In the genomic region with DNA sequence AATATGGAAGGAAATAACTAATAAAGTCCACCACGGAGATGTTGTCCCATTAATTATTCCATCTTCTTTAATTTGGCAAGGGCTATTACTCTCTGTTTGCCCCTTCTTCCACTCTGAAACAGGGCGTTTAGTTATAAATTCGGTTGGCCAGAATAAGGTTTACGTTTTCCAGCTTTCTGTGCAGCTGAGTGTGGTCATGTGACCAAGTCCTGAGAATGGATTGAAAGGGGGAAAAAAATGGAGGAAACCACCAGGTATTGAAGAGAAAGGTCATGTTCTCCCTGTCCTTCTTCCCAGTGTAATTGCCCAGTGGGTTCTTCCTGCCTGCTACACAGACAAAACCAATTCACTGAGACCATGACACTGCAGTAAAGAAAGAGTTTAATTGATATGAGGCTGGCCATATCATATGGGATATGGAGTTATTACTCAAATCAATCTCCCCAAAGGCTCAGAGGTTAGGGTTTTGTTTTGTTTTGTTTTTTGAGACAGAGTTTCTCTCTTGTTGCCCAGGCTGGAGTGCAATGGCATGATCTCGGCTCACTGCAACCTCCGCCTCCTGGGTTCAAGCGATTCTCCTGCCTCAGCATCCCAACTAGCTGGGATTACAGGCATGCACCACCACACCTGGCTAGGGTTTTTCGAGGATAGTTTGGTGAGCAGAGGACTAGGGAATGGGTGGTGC, we compare ENCODE assay signal across 2 cellular contexts.
TF ChIP-seq lines count a peak whose summit lies in the region.

No MANE protein-coding gene starts in this region.

TF ChIP-seq in HEK293, 187 proteins besides CTCF, POLR2A, EP300 and RAD21:
- TF ChIP-seq, protein P1, sequence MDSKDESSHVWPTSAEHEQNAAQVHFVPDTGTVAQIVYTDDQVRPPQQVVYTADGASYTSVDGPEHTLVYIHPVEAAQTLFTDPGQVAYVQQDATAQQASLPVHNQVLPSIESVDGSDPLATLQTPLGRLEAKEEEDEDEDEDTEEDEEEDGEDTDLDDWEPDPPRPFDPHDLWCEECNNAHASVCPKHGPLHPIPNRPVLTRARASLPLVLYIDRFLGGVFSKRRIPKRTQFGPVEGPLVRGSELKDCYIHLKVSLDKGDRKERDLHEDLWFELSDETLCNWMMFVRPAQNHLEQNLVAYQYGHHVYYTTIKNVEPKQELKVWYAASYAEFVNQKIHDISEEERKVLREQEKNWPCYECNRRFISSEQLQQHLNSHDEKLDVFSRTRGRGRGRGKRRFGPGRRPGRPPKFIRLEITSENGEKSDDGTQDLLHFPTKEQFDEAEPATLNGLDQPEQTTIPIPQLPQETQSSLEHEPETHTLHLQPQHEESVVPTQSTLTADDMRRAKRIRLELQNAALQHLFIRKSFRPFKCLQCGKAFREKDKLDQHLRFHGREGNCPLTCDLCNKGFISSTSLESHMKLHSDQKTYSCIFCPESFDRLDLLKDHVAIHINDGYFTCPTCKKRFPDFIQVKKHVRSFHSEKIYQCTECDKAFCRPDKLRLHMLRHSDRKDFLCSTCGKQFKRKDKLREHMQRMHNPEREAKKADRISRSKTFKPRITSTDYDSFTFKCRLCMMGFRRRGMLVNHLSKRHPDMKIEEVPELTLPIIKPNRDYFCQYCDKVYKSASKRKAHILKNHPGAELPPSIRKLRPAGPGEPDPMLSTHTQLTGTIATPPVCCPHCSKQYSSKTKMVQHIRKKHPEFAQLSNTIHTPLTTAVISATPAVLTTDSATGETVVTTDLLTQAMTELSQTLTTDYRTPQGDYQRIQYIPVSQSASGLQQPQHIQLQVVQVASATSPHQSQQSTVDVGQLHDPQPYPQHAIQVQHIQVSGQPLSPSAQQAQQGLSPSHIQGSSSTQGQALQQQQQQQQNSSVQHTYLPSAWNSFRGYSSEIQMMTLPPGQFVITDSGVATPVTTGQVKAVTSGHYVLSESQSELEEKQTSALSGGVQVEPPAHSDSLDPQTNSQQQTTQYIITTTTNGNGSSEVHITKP (tag by site-specific recombination; IDR thresholded peaks at IDR 0.05): peak; percentile 26; the same call in 1 of the 2 replicates
- TF ChIP-seq SALL2 (tag by site-specific recombination; IDR thresholded peaks at IDR 0.05; ENCODE audit: borderline replicate concordance): no peak

TF ChIP-seq in K562, 482 proteins besides CTCF, POLR2A, EP300 and RAD21 (continues in another document):
- TF ChIP-seq ZNF124 (CRISPR knock-in tag; IDR thresholded peaks at IDR 0.05) (no peak), HIVEP1 (CRISPR knock-in tag; IDR thresholded peaks at IDR 0.05) (0 out of 2 replicates have a peak, but pooled peaks have one; percentile 36), ZNF316 (IDR thresholded peaks at IDR 0.05) (peak; percentile 43), SMARCA4 (IDR thresholded peaks at IDR 0.05) (no peak), RAD51 (IDR thresholded peaks at IDR 0.05; ENCODE audit: borderline replicate concordance, low read depth) (peak; percentile 67; the same call in 1 of the 2 replicates), CAMTA2 (CRISPR knock-in tag; conservative IDR thresholded peaks at IDR 0.05) (no peak), TCF7 (IDR thresholded peaks at IDR 0.05; ENCODE audit: borderline replicate concordance) (no peak), GATAD2A (IDR thresholded peaks at IDR 0.05) (0 out of 2 replicates have a peak, but pooled peaks have one; percentile 14), RBFOX2 (IDR thresholded peaks at IDR 0.05; ENCODE audit: low read depth, low read length) (no peak), SMARCA5 (IDR thresholded peaks at IDR 0.05) (peak; percentile 86), HDAC3 (IDR thresholded peaks at IDR 0.05; ENCODE audit: borderline replicate concordance, partially characterized antibody) (no peak), LEF1 (IDR thresholded peaks at IDR 0.05) (no peak), ZNF668 (CRISPR knock-in tag; IDR thresholded peaks at IDR 0.05) (no peak), NFE2 (IDR thresholded peaks at IDR 0.05; ENCODE audit: low read depth) (0 out of 2 replicates have a peak, but pooled peaks have one; percentile 53), ZNF766 (CRISPR knock-in tag; conservative IDR thresholded peaks at IDR 0.05) (0 out of 2 replicates have a peak, but pooled peaks have one; percentile 7), ZNF175 (CRISPR knock-in tag; IDR thresholded peaks at IDR 0.05; ENCODE audit: low read depth) (peak; percentile 18; the same call in 1 of the 2 replicates), GATA2 (CRISPR knock-in tag; IDR thresholded peaks at IDR 0.05) (no peak), CREM (IDR thresholded peaks at IDR 0.05; ENCODE audit: low read depth) (no peak), NRF1 (conservative IDR thresholded peaks at IDR 0.05 in 1 of 2, IDR thresholded peaks at IDR 0.05 in 1 of 2) (no peak), TEAD1 (CRISPR knock-in tag; IDR thresholded peaks at IDR 0.05) (0 out of 4 replicates have a peak, but pooled peaks of 1 of the 2 experiments have one; percentile 41), NR2C1 (IDR thresholded peaks at IDR 0.05) (no peak), NR2C1 (tag; IDR thresholded peaks at IDR 0.05) (no peak), SLC30A9 (CRISPR knock-in tag; IDR thresholded peaks at IDR 0.05) (no peak)
- TF ChIP-seq, protein P2, sequence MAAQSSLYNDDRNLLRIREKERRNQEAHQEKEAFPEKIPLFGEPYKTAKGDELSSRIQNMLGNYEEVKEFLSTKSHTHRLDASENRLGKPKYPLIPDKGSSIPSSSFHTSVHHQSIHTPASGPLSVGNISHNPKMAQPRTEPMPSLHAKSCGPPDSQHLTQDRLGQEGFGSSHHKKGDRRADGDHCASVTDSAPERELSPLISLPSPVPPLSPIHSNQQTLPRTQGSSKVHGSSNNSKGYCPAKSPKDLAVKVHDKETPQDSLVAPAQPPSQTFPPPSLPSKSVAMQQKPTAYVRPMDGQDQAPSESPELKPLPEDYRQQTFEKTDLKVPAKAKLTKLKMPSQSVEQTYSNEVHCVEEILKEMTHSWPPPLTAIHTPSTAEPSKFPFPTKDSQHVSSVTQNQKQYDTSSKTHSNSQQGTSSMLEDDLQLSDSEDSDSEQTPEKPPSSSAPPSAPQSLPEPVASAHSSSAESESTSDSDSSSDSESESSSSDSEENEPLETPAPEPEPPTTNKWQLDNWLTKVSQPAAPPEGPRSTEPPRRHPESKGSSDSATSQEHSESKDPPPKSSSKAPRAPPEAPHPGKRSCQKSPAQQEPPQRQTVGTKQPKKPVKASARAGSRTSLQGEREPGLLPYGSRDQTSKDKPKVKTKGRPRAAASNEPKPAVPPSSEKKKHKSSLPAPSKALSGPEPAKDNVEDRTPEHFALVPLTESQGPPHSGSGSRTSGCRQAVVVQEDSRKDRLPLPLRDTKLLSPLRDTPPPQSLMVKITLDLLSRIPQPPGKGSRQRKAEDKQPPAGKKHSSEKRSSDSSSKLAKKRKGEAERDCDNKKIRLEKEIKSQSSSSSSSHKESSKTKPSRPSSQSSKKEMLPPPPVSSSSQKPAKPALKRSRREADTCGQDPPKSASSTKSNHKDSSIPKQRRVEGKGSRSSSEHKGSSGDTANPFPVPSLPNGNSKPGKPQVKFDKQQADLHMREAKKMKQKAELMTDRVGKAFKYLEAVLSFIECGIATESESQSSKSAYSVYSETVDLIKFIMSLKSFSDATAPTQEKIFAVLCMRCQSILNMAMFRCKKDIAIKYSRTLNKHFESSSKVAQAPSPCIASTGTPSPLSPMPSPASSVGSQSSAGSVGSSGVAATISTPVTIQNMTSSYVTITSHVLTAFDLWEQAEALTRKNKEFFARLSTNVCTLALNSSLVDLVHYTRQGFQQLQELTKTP (IDR thresholded peaks at IDR 0.05; ENCODE audit: low read depth in 1 of 2, partially characterized antibody in 2 of 2): peak in 1 of 2 experiments; percentile 12
- TF ChIP-seq, protein P3, sequence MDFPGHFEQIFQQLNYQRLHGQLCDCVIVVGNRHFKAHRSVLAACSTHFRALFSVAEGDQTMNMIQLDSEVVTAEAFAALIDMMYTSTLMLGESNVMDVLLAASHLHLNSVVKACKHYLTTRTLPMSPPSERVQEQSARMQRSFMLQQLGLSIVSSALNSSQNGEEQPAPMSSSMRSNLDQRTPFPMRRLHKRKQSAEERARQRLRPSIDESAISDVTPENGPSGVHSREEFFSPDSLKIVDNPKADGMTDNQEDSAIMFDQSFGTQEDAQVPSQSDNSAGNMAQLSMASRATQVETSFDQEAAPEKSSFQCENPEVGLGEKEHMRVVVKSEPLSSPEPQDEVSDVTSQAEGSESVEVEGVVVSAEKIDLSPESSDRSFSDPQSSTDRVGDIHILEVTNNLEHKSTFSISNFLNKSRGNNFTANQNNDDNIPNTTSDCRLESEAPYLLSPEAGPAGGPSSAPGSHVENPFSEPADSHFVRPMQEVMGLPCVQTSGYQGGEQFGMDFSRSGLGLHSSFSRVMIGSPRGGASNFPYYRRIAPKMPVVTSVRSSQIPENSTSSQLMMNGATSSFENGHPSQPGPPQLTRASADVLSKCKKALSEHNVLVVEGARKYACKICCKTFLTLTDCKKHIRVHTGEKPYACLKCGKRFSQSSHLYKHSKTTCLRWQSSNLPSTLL (IDR thresholded peaks at IDR 0.05): 0 out of 2 replicates have a peak, but pooled peaks have one; percentile 35
- TF ChIP-seq, protein P4, sequence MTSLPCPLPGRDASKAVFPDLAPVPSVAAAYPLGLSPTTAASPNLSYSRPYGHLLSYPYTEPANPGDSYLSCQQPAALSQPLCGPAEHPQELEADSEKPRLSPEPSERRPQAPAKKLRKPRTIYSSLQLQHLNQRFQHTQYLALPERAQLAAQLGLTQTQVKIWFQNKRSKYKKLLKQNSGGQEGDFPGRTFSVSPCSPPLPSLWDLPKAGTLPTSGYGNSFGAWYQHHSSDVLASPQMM (CRISPR knock-in tag; IDR thresholded peaks at IDR 0.05): no peak
- TF ChIP-seq, protein P5, sequence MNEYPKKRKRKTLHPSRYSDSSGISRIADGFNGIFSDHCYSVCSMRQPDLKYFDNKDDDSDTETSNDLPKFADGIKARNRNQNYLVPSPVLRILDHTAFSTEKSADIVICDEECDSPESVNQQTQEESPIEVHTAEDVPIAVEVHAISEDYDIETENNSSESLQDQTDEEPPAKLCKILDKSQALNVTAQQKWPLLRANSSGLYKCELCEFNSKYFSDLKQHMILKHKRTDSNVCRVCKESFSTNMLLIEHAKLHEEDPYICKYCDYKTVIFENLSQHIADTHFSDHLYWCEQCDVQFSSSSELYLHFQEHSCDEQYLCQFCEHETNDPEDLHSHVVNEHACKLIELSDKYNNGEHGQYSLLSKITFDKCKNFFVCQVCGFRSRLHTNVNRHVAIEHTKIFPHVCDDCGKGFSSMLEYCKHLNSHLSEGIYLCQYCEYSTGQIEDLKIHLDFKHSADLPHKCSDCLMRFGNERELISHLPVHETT (CRISPR knock-in tag; conservative IDR thresholded peaks at IDR 0.05 in 1 of 2, IDR thresholded peaks at IDR 0.05 in 1 of 2): 0 out of 4 replicates have a peak, but pooled peaks of 1 of the 2 experiments have one; percentile 60
- TF ChIP-seq, protein P6, sequence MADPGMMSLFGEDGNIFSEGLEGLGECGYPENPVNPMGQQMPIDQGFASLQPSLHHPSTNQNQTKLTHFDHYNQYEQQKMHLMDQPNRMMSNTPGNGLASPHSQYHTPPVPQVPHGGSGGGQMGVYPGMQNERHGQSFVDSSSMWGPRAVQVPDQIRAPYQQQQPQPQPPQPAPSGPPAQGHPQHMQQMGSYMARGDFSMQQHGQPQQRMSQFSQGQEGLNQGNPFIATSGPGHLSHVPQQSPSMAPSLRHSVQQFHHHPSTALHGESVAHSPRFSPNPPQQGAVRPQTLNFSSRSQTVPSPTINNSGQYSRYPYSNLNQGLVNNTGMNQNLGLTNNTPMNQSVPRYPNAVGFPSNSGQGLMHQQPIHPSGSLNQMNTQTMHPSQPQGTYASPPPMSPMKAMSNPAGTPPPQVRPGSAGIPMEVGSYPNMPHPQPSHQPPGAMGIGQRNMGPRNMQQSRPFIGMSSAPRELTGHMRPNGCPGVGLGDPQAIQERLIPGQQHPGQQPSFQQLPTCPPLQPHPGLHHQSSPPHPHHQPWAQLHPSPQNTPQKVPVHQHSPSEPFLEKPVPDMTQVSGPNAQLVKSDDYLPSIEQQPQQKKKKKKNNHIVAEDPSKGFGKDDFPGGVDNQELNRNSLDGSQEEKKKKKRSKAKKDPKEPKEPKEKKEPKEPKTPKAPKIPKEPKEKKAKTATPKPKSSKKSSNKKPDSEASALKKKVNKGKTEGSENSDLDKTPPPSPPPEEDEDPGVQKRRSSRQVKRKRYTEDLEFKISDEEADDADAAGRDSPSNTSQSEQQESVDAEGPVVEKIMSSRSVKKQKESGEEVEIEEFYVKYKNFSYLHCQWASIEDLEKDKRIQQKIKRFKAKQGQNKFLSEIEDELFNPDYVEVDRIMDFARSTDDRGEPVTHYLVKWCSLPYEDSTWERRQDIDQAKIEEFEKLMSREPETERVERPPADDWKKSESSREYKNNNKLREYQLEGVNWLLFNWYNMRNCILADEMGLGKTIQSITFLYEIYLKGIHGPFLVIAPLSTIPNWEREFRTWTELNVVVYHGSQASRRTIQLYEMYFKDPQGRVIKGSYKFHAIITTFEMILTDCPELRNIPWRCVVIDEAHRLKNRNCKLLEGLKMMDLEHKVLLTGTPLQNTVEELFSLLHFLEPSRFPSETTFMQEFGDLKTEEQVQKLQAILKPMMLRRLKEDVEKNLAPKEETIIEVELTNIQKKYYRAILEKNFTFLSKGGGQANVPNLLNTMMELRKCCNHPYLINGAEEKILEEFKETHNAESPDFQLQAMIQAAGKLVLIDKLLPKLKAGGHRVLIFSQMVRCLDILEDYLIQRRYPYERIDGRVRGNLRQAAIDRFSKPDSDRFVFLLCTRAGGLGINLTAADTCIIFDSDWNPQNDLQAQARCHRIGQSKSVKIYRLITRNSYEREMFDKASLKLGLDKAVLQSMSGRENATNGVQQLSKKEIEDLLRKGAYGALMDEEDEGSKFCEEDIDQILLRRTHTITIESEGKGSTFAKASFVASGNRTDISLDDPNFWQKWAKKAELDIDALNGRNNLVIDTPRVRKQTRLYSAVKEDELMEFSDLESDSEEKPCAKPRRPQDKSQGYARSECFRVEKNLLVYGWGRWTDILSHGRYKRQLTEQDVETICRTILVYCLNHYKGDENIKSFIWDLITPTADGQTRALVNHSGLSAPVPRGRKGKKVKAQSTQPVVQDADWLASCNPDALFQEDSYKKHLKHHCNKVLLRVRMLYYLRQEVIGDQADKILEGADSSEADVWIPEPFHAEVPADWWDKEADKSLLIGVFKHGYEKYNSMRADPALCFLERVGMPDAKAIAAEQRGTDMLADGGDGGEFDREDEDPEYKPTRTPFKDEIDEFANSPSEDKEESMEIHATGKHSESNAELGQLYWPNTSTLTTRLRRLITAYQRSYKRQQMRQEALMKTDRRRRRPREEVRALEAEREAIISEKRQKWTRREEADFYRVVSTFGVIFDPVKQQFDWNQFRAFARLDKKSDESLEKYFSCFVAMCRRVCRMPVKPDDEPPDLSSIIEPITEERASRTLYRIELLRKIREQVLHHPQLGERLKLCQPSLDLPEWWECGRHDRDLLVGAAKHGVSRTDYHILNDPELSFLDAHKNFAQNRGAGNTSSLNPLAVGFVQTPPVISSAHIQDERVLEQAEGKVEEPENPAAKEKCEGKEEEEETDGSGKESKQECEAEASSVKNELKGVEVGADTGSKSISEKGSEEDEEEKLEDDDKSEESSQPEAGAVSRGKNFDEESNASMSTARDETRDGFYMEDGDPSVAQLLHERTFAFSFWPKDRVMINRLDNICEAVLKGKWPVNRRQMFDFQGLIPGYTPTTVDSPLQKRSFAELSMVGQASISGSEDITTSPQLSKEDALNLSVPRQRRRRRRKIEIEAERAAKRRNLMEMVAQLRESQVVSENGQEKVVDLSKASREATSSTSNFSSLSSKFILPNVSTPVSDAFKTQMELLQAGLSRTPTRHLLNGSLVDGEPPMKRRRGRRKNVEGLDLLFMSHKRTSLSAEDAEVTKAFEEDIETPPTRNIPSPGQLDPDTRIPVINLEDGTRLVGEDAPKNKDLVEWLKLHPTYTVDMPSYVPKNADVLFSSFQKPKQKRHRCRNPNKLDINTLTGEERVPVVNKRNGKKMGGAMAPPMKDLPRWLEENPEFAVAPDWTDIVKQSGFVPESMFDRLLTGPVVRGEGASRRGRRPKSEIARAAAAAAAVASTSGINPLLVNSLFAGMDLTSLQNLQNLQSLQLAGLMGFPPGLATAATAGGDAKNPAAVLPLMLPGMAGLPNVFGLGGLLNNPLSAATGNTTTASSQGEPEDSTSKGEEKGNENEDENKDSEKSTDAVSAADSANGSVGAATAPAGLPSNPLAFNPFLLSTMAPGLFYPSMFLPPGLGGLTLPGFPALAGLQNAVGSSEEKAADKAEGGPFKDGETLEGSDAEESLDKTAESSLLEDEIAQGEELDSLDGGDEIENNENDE (IDR thresholded peaks at IDR 0.05; ENCODE audit: low read depth, low read length): no peak
